Comparison of ENCODE assay signal across 8 cellular contexts in genomic region chr5:141513627-141514329, GRCh38. TPM values are rescaled to one million over a fixed set of nuclear protein-coding genes. Genes with fewer than 3 reads are reported as not detected.
A peak's percentile ranks its signal among the peaks of the same experiment; 100 is the strongest.
DNase-seq lines count a peak whose midpoint lies in the region; ATAC-seq and TF ChIP-seq lines count a peak whose summit lies in the region.

No MANE protein-coding gene starts in this region.

- no peaks in the 10 kb centered on the region for H3K27me3 ChIP-seq in CD4-positive, alpha-beta memory T cell (ENCODE audit: insufficient read depth, low read length)
- H3K27me3 ChIP-seq in endodermal cell (ENCODE audit: control insufficient read depth, insufficient read depth, low read length, poor library complexity, severe bottlenecking) (no peaks in the 10 kb centered on the region), mesenchymal stem cell (ENCODE audit: control insufficient read depth in 1 of 2, insufficient read depth in 1 of 2, low read length in 2 of 2) (no peaks in the 10 kb centered on the region)

- POLR2A ChIA-PET in CD4-positive, alpha-beta memory T cell (lab: Charles Lee; ENCODE audit: partially characterized antibody) = interaction anchor here (0.9 to 3.1 kb wide), 7 partner anchors 11 to 804 kb away, joined by 3 to 12 read pairs (median 4); partner anchors contain the start of genes PCDHGA10 and TAF7

- peaks cover 20% of the 10 kb centered on the region for H3K79me1 ChIP-seq in mesenchymal stem cell (replicated peaks; ENCODE audit: low read length, poor library complexity, severe bottlenecking)

- H3K23ac ChIP-seq in mesenchymal stem cell (ENCODE audit: low read length in 2 of 2) = peak overlapping the region in 1 of 2 experiments; percentile 77

- H2BK5ac ChIP-seq in mesenchymal stem cell (ENCODE audit: low read depth, low read length, poor library complexity, severe bottlenecking) = peak overlapping the region; percentile 93

- TF ChIP-seq CTCF in endodermal cell (conservative IDR thresholded peaks at IDR 0.05) = no peak

- peak overlapping the region; percentile 15 to 32 for H2BK12ac ChIP-seq in mesenchymal stem cell (ENCODE audit: low read length in 2 of 2)

- H3K14ac ChIP-seq in mesenchymal stem cell (ENCODE audit: low read length in 2 of 2) = peak overlapping the region in 1 of 2 experiments; percentile 28

- peak overlapping the region; percentile 80 to 95 (median 90) for H3K4me3 Mint-ChIP-seq in CD4-positive, alpha-beta memory T cell
- peak overlapping the region; percentile 69 for H3K4me3 Mint-ChIP-seq in endodermal cell

- DNase-seq in CD4-positive, alpha-beta memory T cell = peak; percentile 10 to 64 (median 26)
- peak; percentile 37 for DNase-seq in NCI-H2107 (lab: John Stamatoyannopoulos, UW)
- peak; percentile 26 to 51 (median 42) for DNase-seq in activated CD8-positive, alpha-beta memory T cell treated with anti-CD3 and anti-CD28 coated beads for 48 hours (ENCODE audit: low read depth in 2 of 3, low spot score in 2 of 3)
- peak; percentile 87 for DNase-seq in endodermal cell
- peak; percentile 97 for DNase-seq in mesenchymal stem cell
- peak; percentile 36 for DNase-seq in stimulated activated CD8-positive, alpha-beta memory T cell treated with anti-CD3 and anti-CD28 coated beads, Interleukin-12 subunit alpha, Interleukin-12 subunit beta, amount 100 ng/mL, for 1 hour (ENCODE audit: low read depth)

- no peaks in the 10 kb centered on the region for H3K9me3 Mint-ChIP-seq in CD4-positive, alpha-beta memory T cell
- no peaks in the 10 kb centered on the region for H3K9me3 Mint-ChIP-seq in endodermal cell

- H3K9ac ChIP-seq in endodermal cell (ENCODE audit: extremely low read depth, low read length, poor library complexity, severe bottlenecking) (no peak overlapping the region), mesenchymal stem cell (ENCODE audit: low read length) (peak overlapping the region; percentile 90)

- ATAC-seq in GM21737 (IDR thresholded peaks at IDR 0.05; ENCODE audit: unreplicated experiment) (peak; percentile 32), HG03135 (IDR thresholded peaks at IDR 0.05; ENCODE audit: unreplicated experiment) (no peak)

- peak overlapping the region; percentile 72 for H2AK5ac ChIP-seq in mesenchymal stem cell (ENCODE audit: low read length, severe bottlenecking)

- CTCF ChIA-PET in CD4-positive, alpha-beta memory T cell (lab: Charles Lee; ENCODE audit: partially characterized antibody) = interaction anchor here (0.5 to 8.1 kb wide), 25 partner anchors 11 to 629 kb away, joined by 3 to 144 read pairs (median 7); partner anchors contain the start of genes PCDHB14, PCDHGA10, PCDHGA11 and PCDHGA12

- 18 to 34% methylated on average over 7 to 29 of the region's 29 CpGs for WGBS in endodermal cell (ENCODE audit: insufficient coverage in 1 of 2, insufficient read length in 1 of 2), 2 experiments
- under 1% methylated on average over 28 of the region's 29 CpGs for WGBS in mesenchymal stem cell

- intact Hi-C loops in CD4-positive, alpha-beta memory T cell (cut with micrococcal nuclease) = loop anchor here (1.0 to 5.0 kb wide), 2 partner anchors 11 to 431 kb away; no protein-coding TSS in a partner anchor

- H3K4me3 ChIP-seq in CD4-positive, alpha-beta memory T cell (ENCODE audit: low read length in 2 of 2) = peak overlapping the region; percentile 49 to 70
- H3K4me3 ChIP-seq in endodermal cell (ENCODE audit: low read length) = peak overlapping the region; percentile 69
- H3K4me3 ChIP-seq in mesenchymal stem cell (ENCODE audit: insufficient read depth in 1 of 2, low read depth in 1 of 2, low read length in 2 of 2) = peak overlapping the region; percentile 41 to 61

- H2AFZ ChIP-seq in mesenchymal stem cell (ENCODE audit: low read depth, low read length) = peak overlapping the region; percentile 42

- peak overlapping the region; percentile 96 for H2BK120ac ChIP-seq in mesenchymal stem cell (ENCODE audit: low read depth, low read length)

- H3K4me2 ChIP-seq in mesenchymal stem cell (ENCODE audit: low read length, poor library complexity, severe bottlenecking) = peak overlapping the region; percentile 79

- peaks cover 20% of the 10 kb centered on the region for H3K4me1 ChIP-seq in CD4-positive, alpha-beta memory T cell (ENCODE audit: insufficient read depth, low read length)
- H3K4me1 ChIP-seq in endodermal cell (ENCODE audit: control insufficient read depth, insufficient read depth, low read length) (peaks cover 15% of the 10 kb centered on the region), mesenchymal stem cell (ENCODE audit: control insufficient read depth, insufficient read depth, low read depth, low read length) (peaks cover 51% of the 10 kb centered on the region)

- peaks cover 14 to 28% (median 22%) of the 10 kb centered on the region in 4 donors for H3K4me1 Mint-ChIP-seq in CD4-positive, alpha-beta memory T cell
- H3K4me1 Mint-ChIP-seq in endodermal cell = peaks cover 33% of the 10 kb centered on the region

- H3K27me3 Mint-ChIP-seq in CD4-positive, alpha-beta memory T cell = peaks cover 0 to 3% of the 10 kb centered on the region in 2 donors
- peaks cover 6% of the 10 kb centered on the region for H3K27me3 Mint-ChIP-seq in endodermal cell (ENCODE audit: insufficient read depth)

- peak overlapping the region; percentile 96 to 98 for H3K4ac ChIP-seq in mesenchymal stem cell (ENCODE audit: low read depth in 1 of 2, low read length in 2 of 2)

- no peaks in the 10 kb centered on the region for H3K9me3 ChIP-seq in CD4-positive, alpha-beta memory T cell (ENCODE audit: control insufficient read depth in 1 of 2, low read length in 2 of 2)
- no peaks in the 10 kb centered on the region for H3K9me3 ChIP-seq in endodermal cell (ENCODE audit: control insufficient read depth, low read length)
- H3K9me3 ChIP-seq in mesenchymal stem cell (ENCODE audit: control insufficient read depth, low read length) = no peaks in the 10 kb centered on the region

- peak overlapping the region; percentile 98 for H4K8ac ChIP-seq in mesenchymal stem cell (ENCODE audit: low read length)

- peaks cover 34 to 58% of the 10 kb centered on the region in 2 donors for H3K36me3 Mint-ChIP-seq in CD4-positive, alpha-beta memory T cell
- H3K36me3 Mint-ChIP-seq in endodermal cell (ENCODE audit: low read depth) = peaks cover 30% of the 10 kb centered on the region

- peaks cover 35% of the 10 kb centered on the region for H3K36me3 ChIP-seq in CD4-positive, alpha-beta memory T cell (ENCODE audit: insufficient read depth, low read length)
- H3K36me3 ChIP-seq in endodermal cell (ENCODE audit: control insufficient read depth, insufficient read depth, low read length) = peaks cover 52% of the 10 kb centered on the region
- peaks cover 40 to 59% of the 10 kb centered on the region in 2 experiments for H3K36me3 ChIP-seq in mesenchymal stem cell (ENCODE audit: control insufficient read depth in 1 of 2, insufficient read depth in 2 of 2, low read depth in 1 of 2, low read length in 2 of 2)

- peak overlapping the region; percentile 55 for H2BK15ac ChIP-seq in mesenchymal stem cell (ENCODE audit: low read depth, poor library complexity, severe bottlenecking)

- peak overlapping the region; percentile 52 to 89 (median 78) for H3K27ac Mint-ChIP-seq in CD4-positive, alpha-beta memory T cell
- H3K27ac Mint-ChIP-seq in endodermal cell = peak overlapping the region; percentile 92

- peak overlapping the region; percentile 24 for H3K27ac ChIP-seq in CD4-positive, alpha-beta memory T cell (ENCODE audit: low read depth, low read length)
- H3K27ac ChIP-seq in endodermal cell (ENCODE audit: low read depth, low read length) (peak overlapping the region; percentile 99), mesenchymal stem cell (ENCODE audit: low read length, poor library complexity, severe bottlenecking) (peak overlapping the region; percentile 98)

- peak overlapping the region; percentile 90 for H4K91ac ChIP-seq in mesenchymal stem cell (ENCODE audit: low read length)

- H3K18ac ChIP-seq in mesenchymal stem cell (ENCODE audit: low read depth in 1 of 2, low read length in 2 of 2) = peak overlapping the region; percentile 97 to 98

RNA-seq across cellular contexts. Expression of gene PCDHGC5, which starts 24.9 kb away (rescaled TPM):
- not detected for total RNA-seq in CD4-positive, alpha-beta memory T cell
- not detected for polyA plus RNA-seq in CD4-positive, alpha-beta memory T cell
- 1 to 10 TPM in 1 of 2 donors, under 1 TPM in 1; 0.71 to 1.8 TPM for total RNA-seq in endodermal cell
- 1.7 TPM for polyA plus RNA-seq in endodermal cell (2013, experiment 1 of 2)
- 1.9 TPM for polyA plus RNA-seq in endodermal cell (2013, experiment 2 of 2)
- polyA plus RNA-seq in mesenchymal stem cell (2013, experiment 1 of 2) = 0.26 TPM
- 0.27 TPM for polyA plus RNA-seq in mesenchymal stem cell (2013, experiment 2 of 2)

RNA-seq across cellular contexts. Expression of gene PCDHGC4, which starts 28.9 kb away (rescaled TPM):
- total RNA-seq in CD4-positive, alpha-beta memory T cell = not detected
- under 1 TPM in 1 of 2 donors, not detected in 1; 0.11 TPM for polyA plus RNA-seq in CD4-positive, alpha-beta memory T cell
- total RNA-seq in endodermal cell = 1 to 10 TPM; 2.6 to 3.0 TPM
- polyA plus RNA-seq in endodermal cell (2013, experiment 1 of 2) = 22.9 TPM
- polyA plus RNA-seq in endodermal cell (2013, experiment 2 of 2) = 22.7 TPM
- polyA plus RNA-seq in mesenchymal stem cell (2013, experiment 1 of 2) = 0.19 TPM
- 0.15 TPM for polyA plus RNA-seq in mesenchymal stem cell (2013, experiment 2 of 2)

RNA-seq across cellular contexts. Expression of gene PCDHGC3, which starts 38.0 kb away (rescaled TPM):
- under 1 TPM in 1 of 2 experiments, not detected in 1; 0.17 TPM for total RNA-seq in CD4-positive, alpha-beta memory T cell
- under 1 TPM in 1 of 2 donors, not detected in 1; 0.14 TPM for polyA plus RNA-seq in CD4-positive, alpha-beta memory T cell
- total RNA-seq in endodermal cell = 10 to 100 TPM; 13.9 to 27.6 TPM
- polyA plus RNA-seq in endodermal cell (2013, experiment 1 of 2) = 56.9 TPM
- 55.8 TPM for polyA plus RNA-seq in endodermal cell (2013, experiment 2 of 2)
- 115 TPM for polyA plus RNA-seq in mesenchymal stem cell (2013, experiment 1 of 2)
- polyA plus RNA-seq in mesenchymal stem cell (2013, experiment 2 of 2) = 114 TPM

Comparison
In these comparisons a context has a peak if more than half of its experiments do, and no peak if none do; other contexts are left out.
1. DNase-seq: peak in every context shown above with its lines; median percentile 97 in mesenchymal stem cell; 87 in endodermal cell; 42 in activated CD8-positive, alpha-beta memory T cell treated with anti-CD3 and anti-CD28 coated beads for 48 hours; 37 in NCI-H2107; 36 in stimulated activated CD8-positive, alpha-beta memory T cell treated with anti-CD3 and anti-CD28 coated beads, Interleukin-12 subunit alpha, Interleukin-12 subunit beta, amount 100 ng/mL, for 1 hour; 26 in CD4-positive, alpha-beta memory T cell.
2. H3K27ac ChIP-seq: peak in every context shown above with its lines; median percentile 99 in endodermal cell; 98 in mesenchymal stem cell; 24 in CD4-positive, alpha-beta memory T cell.
3. RNA of gene PCDHGC3, which starts 38.0 kb away (total RNA-seq): 13.9 to 27.6 TPM in endodermal cell; 0.17 TPM in CD4-positive, alpha-beta memory T cell; every median in the first group is over 10 times any median in the second.
4. Peak in every context shown above with its lines, with median percentiles within 50 percentile points of each other: H3K4me3 ChIP-seq.